Comparison of ENCODE assay signal across 8 cellular contexts in the genomic region with DNA sequence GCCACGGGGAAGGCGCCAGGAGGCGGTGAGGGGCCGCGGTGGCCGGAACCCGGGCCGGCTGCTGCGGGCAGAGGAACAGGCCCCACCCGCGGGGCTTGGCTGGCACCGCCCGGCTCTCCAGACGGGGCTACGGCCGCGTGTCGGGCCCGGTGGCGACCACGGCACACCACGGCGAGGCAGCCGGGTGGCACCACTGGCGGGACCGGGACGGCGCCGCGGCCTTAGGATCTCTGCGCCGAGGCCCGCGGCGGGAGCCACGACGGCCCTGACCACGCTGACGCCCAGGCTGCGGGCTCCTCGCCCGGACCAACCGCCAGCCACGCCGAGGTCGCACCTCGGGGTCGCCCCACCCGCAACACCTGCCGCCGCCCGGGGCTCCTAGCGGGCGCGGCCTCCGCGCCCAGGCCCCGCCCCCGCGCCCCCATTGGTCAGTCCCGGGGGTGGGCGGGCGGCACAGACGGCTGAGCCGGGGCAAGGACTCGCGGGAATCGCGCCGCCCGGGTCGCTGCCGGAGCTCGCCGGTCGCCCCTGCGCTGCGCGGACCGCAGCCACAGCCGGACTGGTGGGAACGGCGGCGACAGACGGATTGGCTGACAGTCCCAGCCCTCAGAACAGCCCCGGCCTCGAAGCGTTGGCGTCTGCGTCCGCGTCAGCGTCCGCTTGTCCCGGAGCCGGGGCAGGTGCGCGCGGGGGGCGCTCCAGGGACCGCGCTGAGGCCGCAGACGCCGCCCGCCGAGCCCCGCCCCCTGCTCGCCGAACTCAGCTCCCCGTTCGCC. TPM values are rescaled to one million over a fixed set of nuclear protein-coding genes. Genes with fewer than 3 reads are reported as not detected.
A peak's percentile ranks its signal among the peaks of the same experiment; 100 is the strongest.
DNase-seq lines count a peak whose midpoint lies in the region; ATAC-seq lines count a peak whose summit lies in the region.

A gene with protein sequence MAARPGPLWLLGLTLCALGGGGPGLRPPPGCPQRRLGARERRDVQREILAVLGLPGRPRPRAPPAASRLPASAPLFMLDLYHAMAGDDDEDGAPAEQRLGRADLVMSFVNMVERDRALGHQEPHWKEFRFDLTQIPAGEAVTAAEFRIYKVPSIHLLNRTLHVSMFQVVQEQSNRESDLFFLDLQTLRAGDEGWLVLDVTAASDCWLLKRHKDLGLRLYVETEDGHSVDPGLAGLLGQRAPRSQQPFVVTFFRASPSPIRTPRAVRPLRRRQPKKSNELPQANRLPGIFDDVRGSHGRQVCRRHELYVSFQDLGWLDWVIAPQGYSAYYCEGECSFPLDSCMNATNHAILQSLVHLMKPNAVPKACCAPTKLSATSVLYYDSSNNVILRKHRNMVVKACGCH (plus strand): TSS at position 491 of the 776 bp plus-strand sequence. CDS start 356 bp downstream, outside the sequence.

- peaks cover 12% of the 10 kb centered on the region for H3K4me1 Mint-ChIP-seq in activated naive CD4-positive, alpha-beta T cell treated with anti-CD3 and anti-CD28 coated beads, Interleukin-2, amount 10 ng/mL, durations not matched to agents 7 days and 5 days

- peak; percentile 84 for ATAC-seq in GM19455 (IDR thresholded peaks at IDR 0.05; ENCODE audit: unreplicated experiment)
- peak; percentile 68 to 71 for ATAC-seq in right cardiac atrium

- H3K36me3 Mint-ChIP-seq in activated naive CD4-positive, alpha-beta T cell treated with anti-CD3 and anti-CD28 coated beads, Interleukin-2, amount 10 ng/mL, durations not matched to agents 7 days and 5 days: peaks cover 7% of the 10 kb centered on the region

- H3K4me3 ChIP-seq in right cardiac atrium (ENCODE audit: low read length) (peak within 1 kb of the TSS; percentile 38), skin epidermis (peak within 1 kb of the TSS; percentile 21 to 46 (median 36))

- peaks cover 53% of the 10 kb centered on the region for H3K27me3 Mint-ChIP-seq in activated naive CD4-positive, alpha-beta T cell treated with anti-CD3 and anti-CD28 coated beads, Interleukin-2, amount 10 ng/mL, durations not matched to agents 7 days and 5 days

- H3K9me3 ChIP-seq in right cardiac atrium (ENCODE audit: control insufficient read depth, low read length): no peaks in the 10 kb centered on the region

- H3K4me1 ChIP-seq in right cardiac atrium (ENCODE audit: control insufficient read depth, insufficient read depth, low read length): peaks cover 4% of the 10 kb centered on the region

- under 1% methylated on average over 112 of the region's 112 CpGs for WGBS in right cardiac atrium

- intact Hi-C loops in right cardiac atrium (cut with DNase I): no loop called here

- H3K4me3 Mint-ChIP-seq in activated naive CD4-positive, alpha-beta T cell treated with anti-CD3 and anti-CD28 coated beads, Interleukin-2, amount 10 ng/mL, durations not matched to agents 7 days and 5 days: peak within 1 kb of the TSS; percentile 65

- peak within 1 kb of the TSS; percentile 15 for H3K27ac Mint-ChIP-seq in activated naive CD4-positive, alpha-beta T cell treated with anti-CD3 and anti-CD28 coated beads, Interleukin-2, amount 10 ng/mL, durations not matched to agents 7 days and 5 days

- no peaks in the 10 kb centered on the region for H3K27me3 ChIP-seq in right cardiac atrium (ENCODE audit: control insufficient read depth, insufficient read depth)

- DNase-seq in COLO829 (ENCODE audit: low spot score) (peak; percentile 13), HuH-7 (ENCODE audit: low spot score) (peak; percentile 97), SK-N-DZ (ENCODE audit: low spot score) (peak; percentile 49), right cardiac atrium (peak; percentile 60 to 77 (median 72)), MV-4-11 (lab: John Stamatoyannopoulos, UW) (no peak)
- peak; percentile 84 for DNase-seq in activated naive CD4-positive, alpha-beta T cell treated with anti-CD3 and anti-CD28 coated beads, Interleukin-2, amount 10 ng/mL, durations not matched to agents 7 days and 5 days

- H3K27ac ChIP-seq in right cardiac atrium (ENCODE audit: low read length): no peak within 1 kb of the TSS
- H3K27ac ChIP-seq in skin epidermis: no peak within 1 kb of the TSS

- CTCF ChIA-PET in activated naive CD4-positive, alpha-beta T cell treated with anti-CD3 and anti-CD28 coated beads, Interleukin-2, amount 10 ng/mL, durations not matched to agents 7 days and 5 days (lab: Charles Lee): no interaction called here

- no peaks in the 10 kb centered on the region for H3K9me3 Mint-ChIP-seq in activated naive CD4-positive, alpha-beta T cell treated with anti-CD3 and anti-CD28 coated beads, Interleukin-2, amount 10 ng/mL, durations not matched to agents 7 days and 5 days

RNA-seq across cellular contexts. Expression of the gene that starts here (rescaled TPM):
- 0.19 and 0.65 TPM in 2 replicates for polyA plus RNA-seq in SK-N-DZ (2014; cell fraction: cytosol; rRNA removed)
- 0.10 and 0.21 TPM in 2 replicates for polyA plus RNA-seq in SK-N-DZ (2014; cell fraction: nucleus; rRNA removed)
- 1 to 10 TPM; 1.6 to 2.5 (median 2.2) TPM for total RNA-seq in right cardiac atrium
- polyA plus RNA-seq in right cardiac atrium: 0.32 TPM
